Comparison of ENCODE assay signal across 1 cellular context in the genomic region with DNA sequence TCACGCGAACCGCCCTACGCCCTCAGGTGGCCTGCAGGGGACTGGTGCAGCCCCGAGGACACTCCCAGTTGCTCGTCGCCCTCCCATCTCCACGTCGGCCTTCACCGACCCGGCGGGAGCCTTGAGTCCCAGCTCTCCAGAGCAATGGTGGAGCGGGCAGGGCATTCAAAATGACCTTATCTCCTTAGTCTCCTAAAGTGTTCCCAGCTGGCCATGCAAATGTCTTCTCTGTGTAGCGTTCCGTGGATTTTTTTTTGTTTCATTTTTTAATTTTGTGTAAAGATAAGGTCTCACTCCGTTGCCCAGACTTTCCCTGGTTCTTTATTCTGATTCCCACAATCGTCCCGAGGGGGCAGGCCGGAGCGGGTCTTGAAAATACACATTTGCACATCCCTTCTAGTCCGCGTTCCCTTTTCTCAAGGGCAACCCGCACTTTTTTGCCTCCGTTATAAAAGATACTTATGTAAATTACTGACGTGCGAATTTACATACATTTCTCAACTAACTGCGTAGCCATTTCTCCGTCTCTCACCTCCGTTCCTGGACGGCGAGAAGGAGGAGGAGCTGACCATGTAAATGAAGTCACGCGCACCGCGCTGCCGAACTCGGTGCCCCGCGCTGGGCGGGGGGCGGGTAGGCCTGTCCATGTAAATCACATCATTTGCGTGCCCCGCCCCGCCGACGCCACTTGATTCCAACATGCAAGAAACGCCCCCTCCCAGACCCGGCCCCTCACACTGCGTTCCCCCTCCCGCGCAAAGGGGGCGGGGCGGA.
TF ChIP-seq lines count a peak whose summit lies in the region.

No MANE protein-coding gene starts in this region.

TF ChIP-seq in liver, 16 proteins besides CTCF, POLR2A, EP300 and RAD21 (continued from another document):
- TF ChIP-seq, protein P1, sequence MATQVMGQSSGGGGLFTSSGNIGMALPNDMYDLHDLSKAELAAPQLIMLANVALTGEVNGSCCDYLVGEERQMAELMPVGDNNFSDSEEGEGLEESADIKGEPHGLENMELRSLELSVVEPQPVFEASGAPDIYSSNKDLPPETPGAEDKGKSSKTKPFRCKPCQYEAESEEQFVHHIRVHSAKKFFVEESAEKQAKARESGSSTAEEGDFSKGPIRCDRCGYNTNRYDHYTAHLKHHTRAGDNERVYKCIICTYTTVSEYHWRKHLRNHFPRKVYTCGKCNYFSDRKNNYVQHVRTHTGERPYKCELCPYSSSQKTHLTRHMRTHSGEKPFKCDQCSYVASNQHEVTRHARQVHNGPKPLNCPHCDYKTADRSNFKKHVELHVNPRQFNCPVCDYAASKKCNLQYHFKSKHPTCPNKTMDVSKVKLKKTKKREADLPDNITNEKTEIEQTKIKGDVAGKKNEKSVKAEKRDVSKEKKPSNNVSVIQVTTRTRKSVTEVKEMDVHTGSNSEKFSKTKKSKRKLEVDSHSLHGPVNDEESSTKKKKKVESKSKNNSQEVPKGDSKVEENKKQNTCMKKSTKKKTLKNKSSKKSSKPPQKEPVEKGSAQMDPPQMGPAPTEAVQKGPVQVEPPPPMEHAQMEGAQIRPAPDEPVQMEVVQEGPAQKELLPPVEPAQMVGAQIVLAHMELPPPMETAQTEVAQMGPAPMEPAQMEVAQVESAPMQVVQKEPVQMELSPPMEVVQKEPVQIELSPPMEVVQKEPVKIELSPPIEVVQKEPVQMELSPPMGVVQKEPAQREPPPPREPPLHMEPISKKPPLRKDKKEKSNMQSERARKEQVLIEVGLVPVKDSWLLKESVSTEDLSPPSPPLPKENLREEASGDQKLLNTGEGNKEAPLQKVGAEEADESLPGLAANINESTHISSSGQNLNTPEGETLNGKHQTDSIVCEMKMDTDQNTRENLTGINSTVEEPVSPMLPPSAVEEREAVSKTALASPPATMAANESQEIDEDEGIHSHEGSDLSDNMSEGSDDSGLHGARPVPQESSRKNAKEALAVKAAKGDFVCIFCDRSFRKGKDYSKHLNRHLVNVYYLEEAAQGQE (IDR thresholded peaks at IDR 0.05): peak; percentile 68
- TF ChIP-seq EGR1 (IDR thresholded peaks at IDR 0.05; ENCODE audit: low read depth in 2 of 2): peak in 1 of 2 donors; percentile 75
- TF ChIP-seq HNF4A (conservative IDR thresholded peaks at IDR 0.05): peak in 1 of 2 donors; percentile 22
- peak; percentile 38 for TF ChIP-seq FOXA2 (IDR thresholded peaks at IDR 0.05)
- TF ChIP-seq JUND (IDR thresholded peaks at IDR 0.05): peak; percentile 16 to 45
- peak in 1 of 2 donors; percentile 66 for TF ChIP-seq GABPA (IDR thresholded peaks at IDR 0.05 in 1 of 2, conservative IDR thresholded peaks at IDR 0.05 in 1 of 2)
